ENCODE assay signal across 19 cellular contexts in genomic region chr7:7119668-7120208, GRCh38.
A peak's percentile ranks its signal among the peaks of the same experiment; 100 is the strongest.
DNase-seq lines count a peak whose midpoint lies in the region; ATAC-seq, FAIRE-seq and TF ChIP-seq lines count a peak whose summit lies in the region.
"Had no signal": no experiment of that assay in that cellular context is flagged by ENCODE, and none has a peak within 500 bp of the region (broad histone marks: within the 10 kb centered on the region; RNA-seq: fewer than 3 reads in every experiment).

No MANE protein-coding gene starts in this region.

- BruUV-seq in HepG2 (replicated peaks; lab: Mats Ljungman, UMichigan) = no TSS peak

- FAIRE-seq in HepG2 (lab: Jason Lieb, UNC) = no peak
- FAIRE-seq: GM18507, K562 had no signal

- no peaks in the 10 kb centered on the region for H3K27me3 ChIP-seq in HepG2 (ENCODE audit: control insufficient read depth in 1 of 2, insufficient read depth in 2 of 2, low read length in 2 of 2)
- H3K27me3 ChIP-seq in right lobe of liver = peaks cover 0 to 3% of the 10 kb centered on the region in 2 donors
- no peaks in the 10 kb centered on the region for H3K27me3 ChIP-seq in colonic mucosa
- H3K27me3 ChIP-seq: SJSA1 had no signal

- in situ Hi-C loops in HepG2 (cut with HindIII; ENCODE audit: extremely low pct_ligation_motif_present, low pct_unique_long_range_greater_than_20kb) = loop anchor here (5.0 kb wide), 1 partner anchor 38 kb away; no protein-coding TSS in a partner anchor

- H3K79me2 ChIP-seq in HepG2 (ENCODE audit: insufficient read depth, low read length) = no peaks in the 10 kb centered on the region

- H3K9ac ChIP-seq in HepG2 (ENCODE audit: insufficient read depth, low read depth, low read length) = no peak overlapping the region
- no peak overlapping the region for H3K9ac ChIP-seq in colonic mucosa (ENCODE audit: low read depth in 2 of 2, low read length in 2 of 2)

- TF ChIP-seq POLR2A in HepG2 (IDR thresholded peaks at IDR 0.05; ENCODE audit: insufficient read depth in 1 of 2, low read depth in 2 of 2, low read length in 2 of 2) (no peak), right lobe of liver (IDR thresholded peaks at IDR 0.05) (no peak)

- POLR2A ChIA-PET in HepG2 (lab: Yijun Ruan, JAX) = interaction anchor here (0.6 to 1.1 kb wide), 3 partner anchors 55 to 62 kb away, joined by 3 to 4 read pairs (median 3); partner anchors contain the start of gene C1GALT1

- peak; percentile 28 for DNase-seq in HepG2 (ENCODE audit: low spot score)
- no peak for DNase-seq in right lobe of liver
- DNase-seq in NCI-H2171 treated with DMSO at 0.1 percent for 48 hours (lab: John Stamatoyannopoulos, UW) = peak; percentile 55
- peak; percentile 96 for DNase-seq in NCI-H82 treated with DMSO at 0.1 percent for 48 hours (lab: John Stamatoyannopoulos, UW; ENCODE audit: unreplicated experiment)
- DNase-seq in HK-2 (ENCODE audit: unreplicated experiment) = no peak
- DNase-seq in stimulated activated CD4-positive, alpha-beta T cell treated with anti-CD3 and anti-CD28 coated beads, Interleukin-4, amount 100 ng/mL, for 24 hours = no peak
- no peak for DNase-seq in colonic mucosa
- DNase-seq: ACHN; CD4-positive, alpha-beta T cell; H9; NCI-H1417; NCI-H1930; T-cell; T1000 had no signal

- TF ChIP-seq RAD21 in HepG2 (CRISPR knock-in tag; IDR thresholded peaks at IDR 0.05) = no peak

- H3K27ac ChIP-seq in HepG2 (ENCODE audit: extremely low read length, insufficient read depth, low read length) = peak overlapping the region; percentile 66
- no peak overlapping the region for H3K27ac ChIP-seq in right lobe of liver
- H3K27ac ChIP-seq in colonic mucosa = no peak overlapping the region
- H3K27ac ChIP-seq: RWPE1, SJSA1 had no signal

- CTCF ChIA-PET in HepG2 (lab: Yijun Ruan, JAX; ENCODE audit: low intra/inter-chr PET ratio, low total read pairs) = no interaction called here

- H3K9me3 ChIP-seq in HepG2 (ENCODE audit: low read length) (no peaks in the 10 kb centered on the region), right lobe of liver (no peaks in the 10 kb centered on the region), colonic mucosa (no peaks in the 10 kb centered on the region)
- H3K9me3 ChIP-seq: SJSA1 had no signal

- no peak overlapping the region for H2AFZ ChIP-seq in HepG2 (ENCODE audit: low read length)

- H3K4me1 ChIP-seq in HepG2 (ENCODE audit: insufficient read depth, low read length) = peaks cover 70% of the 10 kb centered on the region
- peaks cover 0 to 6% (median 0%) of the 10 kb centered on the region in 4 donors for H3K4me1 ChIP-seq in right lobe of liver
- no peaks in the 10 kb centered on the region for H3K4me1 ChIP-seq in colonic mucosa
- H3K4me1 ChIP-seq: SJSA1 had no signal

- H3K4me2 ChIP-seq in HepG2 (ENCODE audit: low read depth, low read length) = peak overlapping the region; percentile 52; the same call in 1 of the 2 replicates

- TF ChIP-seq EP300 in HepG2 (IDR thresholded peaks at IDR 0.05; ENCODE audit: low read depth in 2 of 2, low read length in 2 of 2) (no peak), HepG2 (CRISPR knock-in tag; IDR thresholded peaks at IDR 0.05; ENCODE audit: borderline replicate concordance) (no peak)

- no peaks in the 10 kb centered on the region for H3K36me3 ChIP-seq in HepG2 (replicated peaks in 1 of 2; ENCODE audit: control insufficient read depth in 1 of 2, insufficient read depth in 2 of 2, low read length in 2 of 2)
- H3K36me3 ChIP-seq in right lobe of liver = no peaks in the 10 kb centered on the region
- H3K36me3 ChIP-seq in colonic mucosa = no peaks in the 10 kb centered on the region
- H3K36me3 ChIP-seq: SJSA1 had no signal

- no peak for ATAC-seq in HepG2
- no peak for ATAC-seq in right lobe of liver
- no peak for ATAC-seq in GM19351 (IDR thresholded peaks at IDR 0.05; ENCODE audit: unreplicated experiment)
- ATAC-seq: K562, T-cell had no signal

- no peaks in the 10 kb centered on the region for H4K20me1 ChIP-seq in HepG2 (ENCODE audit: insufficient read depth, low read length)

- intact Hi-C loops in HepG2 (cut with micrococcal nuclease; ENCODE audit: unreplicated experiment) (no loop called here), right lobe of liver (cut with DNase I) (no loop called here), colonic mucosa (cut with DNase I) (no loop called here)

- no peak for TF ChIP-seq CTCF in HepG2 (CRISPR knock-in tag; IDR thresholded peaks at IDR 0.05)
- TF ChIP-seq CTCF in right lobe of liver (IDR thresholded peaks at IDR 0.05) = no peak
- no peak for TF ChIP-seq CTCF in colonic mucosa (IDR thresholded peaks at IDR 0.05)

- no peak overlapping the region for H3K4me3 ChIP-seq in HepG2 (replicated peaks in 1 of 3; ENCODE audit: insufficient read depth in 1 of 3, low read depth in 2 of 3, low read length in 3 of 3)
- no peak overlapping the region for H3K4me3 ChIP-seq in right lobe of liver
- no peak overlapping the region for H3K4me3 ChIP-seq in colonic mucosa
- H3K4me3 ChIP-seq: K562, SJSA1 had no signal

TF ChIP-seq in HepG2, 621 proteins besides CTCF, POLR2A, EP300 and RAD21:
- TF ChIP-seq TCF7 (IDR thresholded peaks at IDR 0.05; ENCODE audit: low read depth) (0 out of 2 replicates have a peak, but pooled peaks have one; percentile 7), ZMAT3 (CRISPR knock-in tag; conservative IDR thresholded peaks at IDR 0.05) (no peak), ELF4 (CRISPR knock-in tag; IDR thresholded peaks at IDR 0.05; ENCODE audit: borderline replicate concordance) (no peak), MLX (CRISPR knock-in tag; IDR thresholded peaks at IDR 0.05) (no peak), CSRNP1 (CRISPR knock-in tag; IDR thresholded peaks at IDR 0.05) (no peak), CBX2 (IDR thresholded peaks at IDR 0.05; ENCODE audit: low read depth, low read length) (no peak), CBX2 (CRISPR knock-in tag; IDR thresholded peaks at IDR 0.05; ENCODE audit: low read depth) (no peak), TEAD2 (CRISPR knock-in tag; IDR thresholded peaks at IDR 0.05) (no peak), ZBTB39 (CRISPR knock-in tag; IDR thresholded peaks at IDR 0.05) (no peak), ZNF160 (CRISPR knock-in tag; IDR thresholded peaks at IDR 0.05) (no peak), ZNF12 (CRISPR knock-in tag; IDR thresholded peaks at IDR 0.05) (peak; percentile 15; the same call in 1 of the 2 replicates)

Comparison
In these comparisons a context has a peak if more than half of its experiments do, and no peak if none do; other contexts are left out.
1. DNase-seq: peak in HepG2 (single experiment), NCI-H2171 treated with DMSO at 0.1 percent for 48 hours (single experiment) and NCI-H82 treated with DMSO at 0.1 percent for 48 hours (single experiment); none in right lobe of liver (0 of 3), HK-2 (single experiment), stimulated activated CD4-positive, alpha-beta T cell treated with anti-CD3 and anti-CD28 coated beads, Interleukin-4, amount 100 ng/mL, for 24 hours (single experiment) and colonic mucosa (single experiment).